ENCODE assay signal across 7 cellular contexts in the genomic region with DNA sequence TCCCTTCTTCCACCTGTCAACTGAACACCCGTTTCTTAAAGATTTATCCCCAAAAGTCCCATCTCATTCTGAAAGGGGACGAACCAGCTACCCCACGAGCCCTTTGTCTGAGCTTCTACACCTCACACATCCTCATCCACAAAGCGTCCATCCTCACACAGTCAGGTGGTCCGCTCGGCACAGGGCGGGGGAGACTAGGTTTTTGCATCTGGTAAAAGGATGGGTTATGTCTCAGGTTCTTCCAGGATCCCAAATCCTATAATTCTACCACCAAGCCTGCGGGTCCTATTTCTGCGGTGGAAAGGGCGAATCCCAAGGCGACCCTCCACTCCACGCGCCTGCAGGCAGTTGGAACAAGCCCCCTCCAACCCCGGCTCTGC. TPM values are rescaled to one million over a fixed set of nuclear protein-coding genes. Genes with fewer than 3 reads are reported as not detected.
DNase-seq lines count a peak whose midpoint lies in the region; ATAC-seq lines count a peak whose summit lies in the region.

No MANE protein-coding gene starts in this region.

- ATAC-seq in GM18861 (IDR thresholded peaks at IDR 0.05; ENCODE audit: unreplicated experiment) (peak; percentile 19), HG03354 (IDR thresholded peaks at IDR 0.05; ENCODE audit: poor library complexity, severe bottlenecking, unreplicated experiment) (peak; percentile 32)
- peak; percentile 16 for ATAC-seq in activated T-helper 17 cell treated with anti-CD3 and anti-CD28 coated beads, Interleukin-2, amount 50 U/mL, for 72 hours (replicated peaks)

- H3K36me3 Mint-ChIP-seq in activated T-helper 17 cell treated with anti-CD3 and anti-CD28 coated beads, Interleukin-2, amount 50 U/mL, for 72 hours (ENCODE audit: low read depth): peaks cover 8% of the 10 kb centered on the region

- peak overlapping the region; percentile 93 for H3K27ac Mint-ChIP-seq in activated T-helper 17 cell treated with anti-CD3 and anti-CD28 coated beads, Interleukin-2, amount 50 U/mL, for 72 hours

- no peak overlapping the region for H3K27ac ChIP-seq in iPS DF 6.9 (ENCODE audit: low read length)

- H3K4me3 Mint-ChIP-seq in activated T-helper 17 cell treated with anti-CD3 and anti-CD28 coated beads, Interleukin-2, amount 50 U/mL, for 72 hours: peak overlapping the region; percentile 86

- H3K9me3 ChIP-seq in iPS DF 6.9 (ENCODE audit: control insufficient read depth, insufficient read depth, low read length): no peaks in the 10 kb centered on the region

- no peaks in the 10 kb centered on the region for H3K27me3 ChIP-seq in iPS DF 6.9 (ENCODE audit: control insufficient read depth, insufficient read depth, low read length)

- H3K4me1 ChIP-seq in iPS DF 6.9 (ENCODE audit: control insufficient read depth, insufficient read depth, low read length): peaks cover 2% of the 10 kb centered on the region; the same call in 1 of the 2 replicates

- H3K36me3 ChIP-seq in iPS DF 6.9 (ENCODE audit: control insufficient read depth, insufficient read depth, low read length): no peaks in the 10 kb centered on the region; the same call in 1 of the 2 replicates

- DNase-seq in iPS DF 6.9 (ENCODE audit: low read depth, low spot score): no peak
- peak; percentile 3 to 6 for DNase-seq in stimulated activated CD4-positive, alpha-beta T cell treated with anti-CD3 and anti-CD28 coated beads, Interleukin-1b, Interleukin-23, amount 100 ng/mL, for 4 hours (ENCODE audit: low read depth in 2 of 2)
- no peak for DNase-seq in cerebellar cortex (ENCODE audit: low spot score)
- no peak for DNase-seq in NCI-H510A treated with DMSO at 0.1 percent for 48 hours (lab: John Stamatoyannopoulos, UW)

- no peaks in the 10 kb centered on the region for H3K27me3 Mint-ChIP-seq in activated T-helper 17 cell treated with anti-CD3 and anti-CD28 coated beads, Interleukin-2, amount 50 U/mL, for 72 hours

- peak overlapping the region; percentile 88 for H3K4me3 ChIP-seq in iPS DF 6.9 (ENCODE audit: low read length)

- no CpG with 5 or more reads among the region's 14 CpGs for WGBS in iPS DF 6.9 (ENCODE audit: insufficient coverage, insufficient read length)

- H3K9me3 Mint-ChIP-seq in activated T-helper 17 cell treated with anti-CD3 and anti-CD28 coated beads, Interleukin-2, amount 50 U/mL, for 72 hours: no peaks in the 10 kb centered on the region

- peaks cover 12% of the 10 kb centered on the region for H3K4me1 Mint-ChIP-seq in activated T-helper 17 cell treated with anti-CD3 and anti-CD28 coated beads, Interleukin-2, amount 50 U/mL, for 72 hours

RNA-seq across cellular contexts. Expression of a gene that starts 0.5 kb away (rescaled TPM):
- 10 to 100 TPM; 13.8 to 20.9 TPM for total RNA-seq in activated T-helper 17 cell treated with anti-CD3 and anti-CD28 coated beads, Interleukin-2, amount 50 U/mL, for 72 hours

RNA-seq across cellular contexts. Expression of a gene that starts 52.0 kb away (rescaled TPM):
- total RNA-seq in activated T-helper 17 cell treated with anti-CD3 and anti-CD28 coated beads, Interleukin-2, amount 50 U/mL, for 72 hours: 1 to 10 TPM; 1.5 to 1.8 TPM

RNA-seq across cellular contexts. Expression of a gene that starts 52.1 kb away (rescaled TPM):
- 1 to 10 TPM; 9.1 to 9.4 TPM for total RNA-seq in activated T-helper 17 cell treated with anti-CD3 and anti-CD28 coated beads, Interleukin-2, amount 50 U/mL, for 72 hours

RNA-seq across cellular contexts. Expression of a gene that starts 57.9 kb away (rescaled TPM):
- total RNA-seq in activated T-helper 17 cell treated with anti-CD3 and anti-CD28 coated beads, Interleukin-2, amount 50 U/mL, for 72 hours: 10 to 100 TPM; 10.7 to 16.5 TPM

RNA-seq across cellular contexts. Expression of a gene that starts 58.6 kb away (rescaled TPM):
- 10 to 100 TPM; 37.5 to 63.4 TPM for total RNA-seq in activated T-helper 17 cell treated with anti-CD3 and anti-CD28 coated beads, Interleukin-2, amount 50 U/mL, for 72 hours

Comparison
In these comparisons a context has a peak if more than half of its experiments do, and no peak if none do; other contexts are left out.
1. DNase-seq: peak in stimulated activated CD4-positive, alpha-beta T cell treated with anti-CD3 and anti-CD28 coated beads, Interleukin-1b, Interleukin-23, amount 100 ng/mL, for 4 hours (2 of 2); none in iPS DF 6.9 (single experiment), cerebellar cortex (single experiment) and NCI-H510A treated with DMSO at 0.1 percent for 48 hours (single experiment).
2. Peak in every context shown above with its lines, with median percentiles within 50 percentile points of each other: ATAC-seq.